Comparison of ENCODE assay signal across 8 cellular contexts in genomic region chr1:6358757-6359567, GRCh38. TPM values are rescaled to one million over a fixed set of nuclear protein-coding genes. Genes with fewer than 3 reads are reported as not detected.
DNase-seq lines count a peak whose midpoint lies in the region; ATAC-seq lines count a peak whose summit lies in the region.

No MANE protein-coding gene starts in this region.

- H3K36me3 ChIP-seq in CD4-positive, CD25-positive, alpha-beta regulatory T cell (ENCODE audit: control insufficient read depth, insufficient read depth, low read length), result no peaks in the 10 kb centered on the region
- H3K36me3 ChIP-seq in duodenal mucosa (ENCODE audit: control insufficient read depth in 1 of 2, insufficient read depth in 2 of 2, low read length in 2 of 2), result peaks cover 0 to 5% of the 10 kb centered on the region in 2 donors
- H3K36me3 ChIP-seq in muscle layer of duodenum (ENCODE audit: control insufficient read depth in 1 of 2, insufficient read depth in 2 of 2, low read length in 2 of 2), result no peaks in the 10 kb centered on the region

- peak; percentile 42 to 50 for ATAC-seq in CD4-positive, CD25-positive, alpha-beta regulatory T cell (ENCODE audit: low read depth in 2 of 2)
- peak; percentile 29 for ATAC-seq in GM21529 (IDR thresholded peaks at IDR 0.05; ENCODE audit: unreplicated experiment)
- ATAC-seq in GM19351 (IDR thresholded peaks at IDR 0.05; ENCODE audit: unreplicated experiment), result no peak
- no peak for ATAC-seq in HG03108 (IDR thresholded peaks at IDR 0.05; ENCODE audit: unreplicated experiment)

- H3K9ac ChIP-seq in duodenal mucosa (ENCODE audit: low read depth in 1 of 2, low read length in 2 of 2), result peak overlapping the region; percentile 43 to 60

- peaks cover 4 to 51% (median 25%) of the 10 kb centered on the region in 4 donors for H3K4me1 Mint-ChIP-seq in CD4-positive, CD25-positive, alpha-beta regulatory T cell

- peak overlapping the region; percentile 41 for H3K4me3 ChIP-seq in CD4-positive, CD25-positive, alpha-beta regulatory T cell (ENCODE audit: low read depth, low read length)
- peak overlapping the region; percentile 56 to 58 for H3K4me3 ChIP-seq in duodenal mucosa (ENCODE audit: low read depth in 1 of 2, low read length in 2 of 2)
- H3K4me3 ChIP-seq in muscle layer of duodenum (ENCODE audit: low read depth in 1 of 2, low read length in 2 of 2), result peak overlapping the region; percentile 9 to 33

- H3K4me1 ChIP-seq in CD4-positive, CD25-positive, alpha-beta regulatory T cell (ENCODE audit: control insufficient read depth, insufficient read depth, low read length, poor library complexity, severe bottlenecking), result peaks cover 28% of the 10 kb centered on the region
- H3K4me1 ChIP-seq in duodenal mucosa (ENCODE audit: control insufficient read depth in 1 of 2, insufficient read depth in 2 of 2, low read length in 2 of 2), result peaks cover 54 to 82% of the 10 kb centered on the region in 2 donors
- H3K4me1 ChIP-seq in muscle layer of duodenum (ENCODE audit: control insufficient read depth in 1 of 2, insufficient read depth in 2 of 2, low read length in 2 of 2), result peaks cover 23 to 37% of the 10 kb centered on the region in 2 donors

- no peaks in the 10 kb centered on the region for H3K27me3 Mint-ChIP-seq in CD4-positive, CD25-positive, alpha-beta regulatory T cell

- no peaks in the 10 kb centered on the region for H3K9me3 Mint-ChIP-seq in CD4-positive, CD25-positive, alpha-beta regulatory T cell

- peak overlapping the region; percentile 85 to 99 (median 91) for H3K27ac Mint-ChIP-seq in CD4-positive, CD25-positive, alpha-beta regulatory T cell

- no peaks in the 10 kb centered on the region for H3K36me3 Mint-ChIP-seq in CD4-positive, CD25-positive, alpha-beta regulatory T cell

- peak overlapping the region; percentile 53 to 90 (median 78) for H3K4me3 Mint-ChIP-seq in CD4-positive, CD25-positive, alpha-beta regulatory T cell

- H3K27ac ChIP-seq in CD4-positive, CD25-positive, alpha-beta regulatory T cell (ENCODE audit: insufficient read depth, low read length, poor library complexity, severe bottlenecking), result peak overlapping the region; percentile 78
- H3K27ac ChIP-seq in duodenal mucosa (ENCODE audit: low read depth, low read length) (peak overlapping the region; percentile 90), muscle layer of duodenum (ENCODE audit: low read length) (peak overlapping the region; percentile 85)

- peak; percentile 38 to 62 (median 61) for DNase-seq in CD4-positive, CD25-positive, alpha-beta regulatory T cell
- peak; percentile 59 for DNase-seq in T-helper 22 cell (ENCODE audit: low read depth)
- no peak for DNase-seq in HT-29 (ENCODE audit: low spot score)

- H3K27me3 ChIP-seq in CD4-positive, CD25-positive, alpha-beta regulatory T cell (ENCODE audit: control insufficient read depth, insufficient read depth, low read length), result no peaks in the 10 kb centered on the region
- H3K27me3 ChIP-seq in duodenal mucosa (ENCODE audit: control insufficient read depth in 1 of 2, insufficient read depth in 2 of 2, low read length in 2 of 2) (no peaks in the 10 kb centered on the region), muscle layer of duodenum (ENCODE audit: low read depth, low read length) (no peaks in the 10 kb centered on the region)

- H3K9me3 ChIP-seq in CD4-positive, CD25-positive, alpha-beta regulatory T cell (ENCODE audit: control insufficient read depth in 2 of 2, low read length in 2 of 2), result no peaks in the 10 kb centered on the region
- no peaks in the 10 kb centered on the region for H3K9me3 ChIP-seq in duodenal mucosa (ENCODE audit: control insufficient read depth in 1 of 2, low read length in 2 of 2)
- H3K9me3 ChIP-seq in muscle layer of duodenum (ENCODE audit: control insufficient read depth in 1 of 2, low read length in 2 of 2), result no peaks in the 10 kb centered on the region

RNA-seq across cellular contexts. Expression of gene ACOT7, which starts 34.6 kb away (rescaled TPM):
- 9.6 TPM for total RNA-seq in CD4-positive, CD25-positive, alpha-beta regulatory T cell
- 10 to 100 TPM in 2 of 4 donors, 1 to 10 TPM in 2; 9.3 to 13.6 (median 9.9) TPM for polyA plus RNA-seq in CD4-positive, CD25-positive, alpha-beta regulatory T cell
- 31.7 and 33.9 TPM in 2 replicates for total RNA-seq in HT-29 (2014; rRNA removed; shearing (Covaris generic))

Comparison
In these comparisons a context has a peak if more than half of its experiments do, and no peak if none do; other contexts are left out.
1. ATAC-seq: peak in CD4-positive, CD25-positive, alpha-beta regulatory T cell (2 of 2) and GM21529 (single experiment); none in GM19351 (single experiment) and HG03108 (single experiment).
2. Peak in every context shown above with its lines, with median percentiles within 50 percentile points of each other: H3K27ac ChIP-seq and H3K4me3 ChIP-seq.